ENCODE assay signal across 16 cellular contexts in genomic region chr1:17304827-17305177, GRCh38. TPM values are rescaled to one million over a fixed set of nuclear protein-coding genes. Genes with fewer than 3 reads are reported as not detected.
A peak's percentile ranks its signal among the peaks of the same experiment; 100 is the strongest.
DNase-seq lines count a peak whose midpoint lies in the region; ATAC-seq, FAIRE-seq and TF ChIP-seq lines count a peak whose summit lies in the region.
"Had no signal": no experiment of that assay in that cellular context is flagged by ENCODE, and none has a peak within 500 bp of the region (broad histone marks: within the 10 kb centered on the region; RNA-seq: fewer than 3 reads in every experiment).

No MANE protein-coding gene starts in this region.

- no peaks in the 10 kb centered on the region for H3K79me2 ChIP-seq in keratinocyte (ENCODE audit: control insufficient read depth, insufficient read depth, low read length)

- CTCF ChIA-PET in HEK293 (lab: Yijun Ruan, JAX) = interaction anchor here (1.0 to 2.8 kb wide), 2 partner anchors 10 to 31 kb away, joined by 5 to 8 read pairs; no protein-coding TSS in a partner anchor

- H3K4me1 ChIP-seq in HEK293 (ENCODE audit: control insufficient read depth, insufficient read depth, low read length) (no peaks in the 10 kb centered on the region), adipocyte (ENCODE audit: control insufficient read depth, insufficient read depth, low read length) (peaks cover 8% of the 10 kb centered on the region), keratinocyte (ENCODE audit: control insufficient read depth, extremely low read depth, insufficient read depth, low read length) (peaks cover 22% of the 10 kb centered on the region)
- H3K4me1 ChIP-seq: Peyer's patch had no signal

- H2AFZ ChIP-seq in keratinocyte (ENCODE audit: control insufficient read depth, low read length) = no peak overlapping the region

- ATAC-seq in HG03280 (IDR thresholded peaks at IDR 0.05; ENCODE audit: unreplicated experiment) (no peak), HG03097 (IDR thresholded peaks at IDR 0.05; ENCODE audit: low FRiP score, unreplicated experiment) (no peak), left ventricle myocardium superior (no peak)

- H3K36me3 Mint-ChIP-seq in activated T-helper 2 cell treated with anti-CD3 and anti-CD28 coated beads, Interferon-gamma antibody, Interleukin-2, Interleukin-4, amounts not matched to agents 10 μg/mL and 5 μg/mL and 100 μg/mL, durations not matched to agents 14 hours and 24 hours and 36 hours (ENCODE audit: low read depth) = no peaks in the 10 kb centered on the region

- peak overlapping the region; percentile 11 for H3K4me2 ChIP-seq in keratinocyte (ENCODE audit: control insufficient read depth, extremely low read depth, insufficient read depth, low read depth, low read length)

- H3K27ac ChIP-seq in HEK293 (ENCODE audit: extremely low read depth, low read depth, low read length) = no peak overlapping the region
- no peak overlapping the region for H3K27ac ChIP-seq in keratinocyte (ENCODE audit: control insufficient read depth, insufficient read depth, low read length)
- H3K27ac ChIP-seq: Peyer's patch, SJCRH30 had no signal

- H3K9me3 Mint-ChIP-seq in activated T-helper 2 cell treated with anti-CD3 and anti-CD28 coated beads, Interferon-gamma antibody, Interleukin-2, Interleukin-4, amounts not matched to agents 10 μg/mL and 5 μg/mL and 100 μg/mL, durations not matched to agents 14 hours and 24 hours and 36 hours = peaks cover 12% of the 10 kb centered on the region

- H3K4me1 Mint-ChIP-seq in activated T-helper 2 cell treated with anti-CD3 and anti-CD28 coated beads, Interferon-gamma antibody, Interleukin-2, Interleukin-4, amounts not matched to agents 10 μg/mL and 5 μg/mL and 100 μg/mL, durations not matched to agents 14 hours and 24 hours and 36 hours (ENCODE audit: low read depth) = no peaks in the 10 kb centered on the region

- H3K36me3 ChIP-seq in HEK293 (ENCODE audit: control insufficient read depth in 2 of 2, insufficient read depth in 1 of 2, low read length in 2 of 2) (no peaks in the 10 kb centered on the region), adipocyte (ENCODE audit: control insufficient read depth, insufficient read depth, low read length, severe bottlenecking) (no peaks in the 10 kb centered on the region), keratinocyte (ENCODE audit: control insufficient read depth in 2 of 2, extremely low read depth in 1 of 2, insufficient read depth in 2 of 2, low read length in 2 of 2) (no peaks in the 10 kb centered on the region)
- H3K36me3 ChIP-seq: Peyer's patch, SJCRH30 had no signal

- POLR2A ChIA-PET in HEK293 (lab: Yijun Ruan, JAX) = no interaction called here

- H3K27ac Mint-ChIP-seq in activated T-helper 2 cell treated with anti-CD3 and anti-CD28 coated beads, Interferon-gamma antibody, Interleukin-2, Interleukin-4, amounts not matched to agents 10 μg/mL and 5 μg/mL and 100 μg/mL, durations not matched to agents 14 hours and 24 hours and 36 hours = no peak overlapping the region

- DNase-seq in adipocyte (ENCODE audit: low read depth) (no peak), keratinocyte (ENCODE audit: low read depth, low spot score) (no peak), left ventricle myocardium superior (no peak)
- DNase-seq in activated T-helper 2 cell treated with anti-CD3 and anti-CD28 coated beads, Interferon-gamma antibody, Interleukin-2, Interleukin-4, amounts not matched to agents 10 μg/mL and 5 μg/mL and 100 μg/mL, durations not matched to agents 14 hours and 24 hours and 36 hours (ENCODE audit: low spot score) = no peak
- DNase-seq: HCEC 1CT, NCI-H1048, NCI-H146, NCI-H2081 treated with DMSO at 0.1 percent for 48 hours, NCI-H2227 treated with DMSO at 0.1 percent for 48 hours, NCI-H526 treated with DMSO at 0.1 percent for 48 hours, Peyer's patch had no signal

- no peak for TF ChIP-seq CTCF in HEK293 (tag by site-specific recombination; IDR thresholded peaks at IDR 0.05)
- TF ChIP-seq CTCF in keratinocyte (optimal IDR thresholded peaks at IDR 0.05 in 1 of 3, IDR thresholded peaks at IDR 0.05 in 1 of 3, conservative IDR thresholded peaks at IDR 0.05 in 1 of 3; ENCODE audit: extremely low read depth in 1 of 3, insufficient read depth in 2 of 3, low read length in 3 of 3) = no peak

- intact Hi-C loops in activated T-helper 2 cell treated with anti-CD3 and anti-CD28 coated beads, Interferon-gamma antibody, Interleukin-2, Interleukin-4, amounts not matched to agents 10 μg/mL and 5 μg/mL and 100 μg/mL, durations not matched to agents 14 hours and 24 hours and 36 hours (cut with micrococcal nuclease) = no loop called here
- intact Hi-C loops in left ventricle myocardium superior (cut with micrococcal nuclease) = no loop called here

- H3K9me1 ChIP-seq in keratinocyte (ENCODE audit: control insufficient read depth, extremely low read depth, insufficient read depth, low read length) = no peaks in the 10 kb centered on the region

- no peaks in the 10 kb centered on the region for H3K27me3 Mint-ChIP-seq in activated T-helper 2 cell treated with anti-CD3 and anti-CD28 coated beads, Interferon-gamma antibody, Interleukin-2, Interleukin-4, amounts not matched to agents 10 μg/mL and 5 μg/mL and 100 μg/mL, durations not matched to agents 14 hours and 24 hours and 36 hours (ENCODE audit: low read depth)

- H3K4me3 Mint-ChIP-seq in activated T-helper 2 cell treated with anti-CD3 and anti-CD28 coated beads, Interferon-gamma antibody, Interleukin-2, Interleukin-4, amounts not matched to agents 10 μg/mL and 5 μg/mL and 100 μg/mL, durations not matched to agents 14 hours and 24 hours and 36 hours (ENCODE audit: low read depth) = no peak overlapping the region

- no peaks in the 10 kb centered on the region for H3K9me3 ChIP-seq in HEK293 (ENCODE audit: control insufficient read depth, insufficient read depth, low read depth, low read length)
- peaks cover 26% of the 10 kb centered on the region for H3K9me3 ChIP-seq in adipocyte (ENCODE audit: control insufficient read depth, low read length)
- peaks cover 12% of the 10 kb centered on the region for H3K9me3 ChIP-seq in keratinocyte (ENCODE audit: control insufficient read depth, low read depth, low read length)

- FAIRE-seq in keratinocyte (lab: Jason Lieb, UNC) = no peak

- peaks cover 36% of the 10 kb centered on the region for H3K27me3 ChIP-seq in adipocyte (replicated peaks; ENCODE audit: control insufficient read depth, insufficient read depth, low read length)
- no peaks in the 10 kb centered on the region for H3K27me3 ChIP-seq in keratinocyte (ENCODE audit: control insufficient read depth, extremely low read depth, insufficient read depth, low read length)
- H3K27me3 ChIP-seq: Peyer's patch had no signal

- dilution Hi-C loops in keratinocyte (cut with MboI; ENCODE audit: extremely low pct_ligation_motif_present, low sequenced_read_pairs) = no loop called here

- H4K20me1 ChIP-seq in keratinocyte (ENCODE audit: control insufficient read depth, extremely low read depth, insufficient read depth, low read length) = no peaks in the 10 kb centered on the region

- H3K4me3 ChIP-seq in HEK293 (ENCODE audit: low read depth, low read length) (no peak overlapping the region), adipocyte (ENCODE audit: low read length) (no peak overlapping the region), keratinocyte (ENCODE audit: control insufficient read depth in 2 of 3, extremely low read depth in 1 of 3, insufficient read depth in 2 of 3, low read depth in 1 of 3, low read length in 3 of 3) (no peak overlapping the region)
- H3K4me3 ChIP-seq: Peyer's patch, SJCRH30 had no signal

- H3K9ac ChIP-seq in adipocyte (ENCODE audit: low read length) (peak overlapping the region; percentile 38), keratinocyte (ENCODE audit: control insufficient read depth, extremely low read depth, insufficient read depth, low read length) (no peak overlapping the region)

TF ChIP-seq in HEK293, 187 proteins besides CTCF, POLR2A, EP300 and RAD21 (continues in another document):
- TF ChIP-seq ZNF521 (tag by site-specific recombination; IDR thresholded peaks at IDR 0.05) = no peak
- TF ChIP-seq MZF1 (tag by site-specific recombination; IDR thresholded peaks at IDR 0.05; ENCODE audit: borderline replicate concordance) = peak; percentile 99

RNA-seq across cellular contexts. Expression of gene PADI4, which starts 3.2 kb away (rescaled TPM):
- 0.03 to 0.32 TPM (median 0.05 TPM) in 3 replicates for polyA plus RNA-seq in keratinocyte
- polyA plus RNA-seq in keratinocyte (2011; ENCODE audit: low read depth) = not detected
- polyA plus RNA-seq in keratinocyte (2011; cell fraction: cytosol; rRNA removed) = 0.04 TPM in 1 of 2 replicates, not detected in the other
- polyA plus RNA-seq in keratinocyte (2011; cell fraction: nucleus; rRNA removed) = not detected in 2 replicates
- 0.05 TPM in 1 of 2 replicates, not detected in the other for polyA plus RNA-seq in keratinocyte (2012; ENCODE audit: low replicate concordance)
- 1.6 TPM in 1 of 3 replicates, not detected in the others for polyA minus RNA-seq in keratinocyte
- not detected for polyA minus RNA-seq in keratinocyte (2011; cell fraction: cytosol; rRNA and poly(A)+ RNA removed)
- not detected in 2 replicates for polyA minus RNA-seq in keratinocyte (2011; cell fraction: nucleus; rRNA and poly(A)+ RNA removed)
- total RNA-seq in activated T-helper 2 cell treated with anti-CD3 and anti-CD28 coated beads, Interferon-gamma antibody, Interleukin-2, Interleukin-4, amounts not matched to agents 10 μg/mL and 5 μg/mL and 100 μg/mL, durations not matched to agents 14 hours and 24 hours and 36 hours = not detected in 2 replicates
- 0.67 TPM for total RNA-seq in left ventricle myocardium superior
- total RNA-seq: Peyer's patch, SJCRH30 had no signal
- polyA plus RNA-seq: BJ had no signal

RNA-seq across cellular contexts. Expression of gene PADI3, which starts 55.9 kb away (rescaled TPM):
- 4.2 to 6.1 TPM (median 5.2 TPM) in 3 replicates for polyA plus RNA-seq in keratinocyte
- polyA plus RNA-seq in keratinocyte (2011; ENCODE audit: low read depth) = 0.30 TPM
- polyA plus RNA-seq in keratinocyte (2011; cell fraction: cytosol; rRNA removed) = 2.7 and 3.6 TPM in 2 replicates
- 5.7 and 7.7 TPM in 2 replicates for polyA plus RNA-seq in keratinocyte (2011; cell fraction: nucleus; rRNA removed)
- 0.72 and 5.7 TPM in 2 replicates for polyA plus RNA-seq in keratinocyte (2012; ENCODE audit: low replicate concordance)
- polyA minus RNA-seq in keratinocyte = 7.2 to 13.8 TPM (median 9.6 TPM) in 3 replicates
- 5.4 TPM for polyA minus RNA-seq in keratinocyte (2011; cell fraction: cytosol; rRNA and poly(A)+ RNA removed)
- polyA minus RNA-seq in keratinocyte (2011; cell fraction: nucleus; rRNA and poly(A)+ RNA removed) = 3.7 and 5.0 TPM in 2 replicates
- total RNA-seq in activated T-helper 2 cell treated with anti-CD3 and anti-CD28 coated beads, Interferon-gamma antibody, Interleukin-2, Interleukin-4, amounts not matched to agents 10 μg/mL and 5 μg/mL and 100 μg/mL, durations not matched to agents 14 hours and 24 hours and 36 hours = not detected in 2 replicates
- total RNA-seq in left ventricle myocardium superior = not detected
- total RNA-seq: Peyer's patch had no signal
- polyA plus RNA-seq: BJ had no signal
